ENCODE assay signal across 1 cellular context in genomic region chr10:78004215-78005026, GRCh38.
TF ChIP-seq lines count a peak whose summit lies in the region.

No MANE protein-coding gene starts in this region.

TF ChIP-seq in HCT116, 20 proteins besides CTCF, POLR2A, EP300 and RAD21 (continued from another document):
- TF ChIP-seq, protein P1, sequence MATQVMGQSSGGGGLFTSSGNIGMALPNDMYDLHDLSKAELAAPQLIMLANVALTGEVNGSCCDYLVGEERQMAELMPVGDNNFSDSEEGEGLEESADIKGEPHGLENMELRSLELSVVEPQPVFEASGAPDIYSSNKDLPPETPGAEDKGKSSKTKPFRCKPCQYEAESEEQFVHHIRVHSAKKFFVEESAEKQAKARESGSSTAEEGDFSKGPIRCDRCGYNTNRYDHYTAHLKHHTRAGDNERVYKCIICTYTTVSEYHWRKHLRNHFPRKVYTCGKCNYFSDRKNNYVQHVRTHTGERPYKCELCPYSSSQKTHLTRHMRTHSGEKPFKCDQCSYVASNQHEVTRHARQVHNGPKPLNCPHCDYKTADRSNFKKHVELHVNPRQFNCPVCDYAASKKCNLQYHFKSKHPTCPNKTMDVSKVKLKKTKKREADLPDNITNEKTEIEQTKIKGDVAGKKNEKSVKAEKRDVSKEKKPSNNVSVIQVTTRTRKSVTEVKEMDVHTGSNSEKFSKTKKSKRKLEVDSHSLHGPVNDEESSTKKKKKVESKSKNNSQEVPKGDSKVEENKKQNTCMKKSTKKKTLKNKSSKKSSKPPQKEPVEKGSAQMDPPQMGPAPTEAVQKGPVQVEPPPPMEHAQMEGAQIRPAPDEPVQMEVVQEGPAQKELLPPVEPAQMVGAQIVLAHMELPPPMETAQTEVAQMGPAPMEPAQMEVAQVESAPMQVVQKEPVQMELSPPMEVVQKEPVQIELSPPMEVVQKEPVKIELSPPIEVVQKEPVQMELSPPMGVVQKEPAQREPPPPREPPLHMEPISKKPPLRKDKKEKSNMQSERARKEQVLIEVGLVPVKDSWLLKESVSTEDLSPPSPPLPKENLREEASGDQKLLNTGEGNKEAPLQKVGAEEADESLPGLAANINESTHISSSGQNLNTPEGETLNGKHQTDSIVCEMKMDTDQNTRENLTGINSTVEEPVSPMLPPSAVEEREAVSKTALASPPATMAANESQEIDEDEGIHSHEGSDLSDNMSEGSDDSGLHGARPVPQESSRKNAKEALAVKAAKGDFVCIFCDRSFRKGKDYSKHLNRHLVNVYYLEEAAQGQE (IDR thresholded peaks at IDR 0.05; ENCODE audit: low read depth), result no peak
- TF ChIP-seq EZH2 (IDR thresholded peaks at IDR 0.05) (no peak), YY1 (IDR thresholded peaks at IDR 0.05; ENCODE audit: extremely low read depth, insufficient replicate concordance, low read depth, low read length) (no peak), SIN3A (IDR thresholded peaks at IDR 0.05; ENCODE audit: low read depth) (no peak), TCF7L2 (IDR thresholded peaks at IDR 0.05; ENCODE audit: borderline replicate concordance, extremely low read depth, insufficient read depth, insufficient read length) (no peak), ZFX (IDR thresholded peaks at IDR 0.05) (no peak)
